In genomic region chr7:55534916-55535636, GRCh38 we compare ENCODE assay signal across 8 cellular contexts. TPM values are rescaled to one million over a fixed set of nuclear protein-coding genes. Genes with fewer than 3 reads are reported as not detected.
A peak's percentile ranks its signal among the peaks of the same experiment; 100 is the strongest.
DNase-seq lines count a peak whose midpoint lies in the region; ATAC-seq and TF ChIP-seq lines count a peak whose summit lies in the region.

No MANE protein-coding gene starts in this region.

- H3K4me3 ChIP-seq in OCI-LY7 (ENCODE audit: low read depth, low read length, poor library complexity, severe bottlenecking) (peak overlapping the region; percentile 53), thymus (ENCODE audit: low read length) (no peak overlapping the region)
- no peak overlapping the region for H3K4me3 ChIP-seq in effector memory CD4-positive, alpha-beta T cell (ENCODE audit: insufficient read depth, low read depth, low read length, poor library complexity, severe bottlenecking)

- no peaks in the 10 kb centered on the region for H3K9me3 Mint-ChIP-seq in activated T-cell treated with anti-CD3 and anti-CD28 coated beads, Interleukin-2, amount 50 U/mL, for 72 hours

- H3K36me3 ChIP-seq in OCI-LY7 (ENCODE audit: insufficient read depth, low read length) (peaks cover 14% of the 10 kb centered on the region), thymus (ENCODE audit: control insufficient read depth, insufficient read depth) (peaks cover 9% of the 10 kb centered on the region)
- H3K36me3 ChIP-seq in effector memory CD4-positive, alpha-beta T cell (ENCODE audit: control insufficient read depth, insufficient read depth, low read length): no peaks in the 10 kb centered on the region

- H3K27ac ChIP-seq in OCI-LY7 (ENCODE audit: low read depth, low read length, poor library complexity, severe bottlenecking) (peak overlapping the region; percentile 100), thymus (ENCODE audit: low read depth) (peak overlapping the region; percentile 86)
- H3K27ac ChIP-seq in effector memory CD4-positive, alpha-beta T cell (ENCODE audit: insufficient read depth, low read length, poor library complexity, severe bottlenecking): peak overlapping the region; percentile 90

- no peaks in the 10 kb centered on the region for H3K9me2 ChIP-seq in OCI-LY7 (ENCODE audit: insufficient read depth, low read length)

- peaks cover 95% of the 10 kb centered on the region for H3K4me1 ChIP-seq in OCI-LY7 (ENCODE audit: insufficient read depth, low read length, poor library complexity, severe bottlenecking)
- H3K4me1 ChIP-seq in effector memory CD4-positive, alpha-beta T cell (ENCODE audit: control insufficient read depth, insufficient read depth, low read length, poor library complexity, severe bottlenecking): peaks cover 58% of the 10 kb centered on the region
- H3K4me1 ChIP-seq in thymus (ENCODE audit: control insufficient read depth, insufficient read depth, low read length): peaks cover 77% of the 10 kb centered on the region

- no peak for ATAC-seq in activated T-cell treated with anti-CD3 and anti-CD28 coated beads, Interleukin-2, amount 50 U/mL, for 72 hours (replicated peaks in 1 of 2)

- H3K9me3 ChIP-seq in OCI-LY7 (ENCODE audit: low read length) (no peaks in the 10 kb centered on the region), thymus (ENCODE audit: control insufficient read depth) (no peaks in the 10 kb centered on the region)
- no peaks in the 10 kb centered on the region for H3K9me3 ChIP-seq in effector memory CD4-positive, alpha-beta T cell (ENCODE audit: control insufficient read depth, low read length)

- 79% methylated on average over 7 of the region's 7 CpGs for WGBS in thymus

- H3K4me1 Mint-ChIP-seq in activated T-cell treated with anti-CD3 and anti-CD28 coated beads, Interleukin-2, amount 50 U/mL, for 72 hours (ENCODE audit: low read depth): peaks cover 94% of the 10 kb centered on the region

- no TSS peak for BruUV-seq in OCI-LY7 (replicated peaks; lab: Mats Ljungman, UMichigan)

- H4K20me1 ChIP-seq in OCI-LY7 (ENCODE audit: insufficient read depth, low read length): peaks cover 4% of the 10 kb centered on the region; the same call in 1 of the 2 replicates

- peak in 1 of 2 donors; percentile 19 for DNase-seq in activated T-cell treated with anti-CD3 and anti-CD28 coated beads, Interleukin-2, amount 50 U/mL, for 72 hours
- no peak for DNase-seq in activated T-cell treated with anti-CD3 and anti-CD28 coated beads, Interleukin-2, amount 50 U/mL, for 1 hour
- DNase-seq in OCI-LY7 (ENCODE audit: low spot score) (peak; percentile 56), KG1 (lab: John Stamatoyannopoulos, UW) (no peak), SHP77 (lab: John Stamatoyannopoulos, UW) (no peak)
- DNase-seq in effector memory CD4-positive, alpha-beta T cell: no peak
- no peak for DNase-seq in stimulated activated CD4-positive, alpha-beta T cell treated with anti-CD3 and anti-CD28 coated beads, Interleukin-1b, Interleukin-23, amount 100 ng/mL, for 48 hours

- POLR2A ChIA-PET in OCI-LY7 (lab: Charles Lee): interaction anchor here (0.6 to 4.3 kb wide), 11 partner anchors 9 to 118 kb away, joined by 3 to 15 read pairs (median 4); no protein-coding TSS in a partner anchor

- H3K4me3 Mint-ChIP-seq in activated T-cell treated with anti-CD3 and anti-CD28 coated beads, Interleukin-2, amount 50 U/mL, for 72 hours: peak overlapping the region; percentile 68 to 85

- H3K27ac Mint-ChIP-seq in activated T-cell treated with anti-CD3 and anti-CD28 coated beads, Interleukin-2, amount 50 U/mL, for 72 hours: peak overlapping the region; percentile 91

- CTCF ChIA-PET in OCI-LY7 (lab: Charles Lee; ENCODE audit: unreplicated experiment): interaction anchor here (0.9 to 1.6 kb wide), 6 partner anchors 10 to 58 kb away, joined by 3 to 6 read pairs (median 4); no protein-coding TSS in a partner anchor

- H3K79me2 ChIP-seq in OCI-LY7 (ENCODE audit: insufficient read depth, low read depth, low read length): peaks cover 74% of the 10 kb centered on the region; the same call in 1 of the 2 replicates

- no peaks in the 10 kb centered on the region for H3K27me3 Mint-ChIP-seq in activated T-cell treated with anti-CD3 and anti-CD28 coated beads, Interleukin-2, amount 50 U/mL, for 72 hours (ENCODE audit: low read depth)

- H3K4me2 ChIP-seq in OCI-LY7 (ENCODE audit: low read length): peak overlapping the region; percentile 90

- TF ChIP-seq CTCF in OCI-LY7 (conservative IDR thresholded peaks at IDR 0.05; ENCODE audit: low read length): no peak

- no peaks in the 10 kb centered on the region for H3K27me3 ChIP-seq in effector memory CD4-positive, alpha-beta T cell (replicated peaks; ENCODE audit: control insufficient read depth, insufficient read depth, low read length, poor library complexity, severe bottlenecking)
- no peaks in the 10 kb centered on the region for H3K27me3 ChIP-seq in thymus (ENCODE audit: control insufficient read depth, insufficient read depth)

- peaks cover 0 to 8% of the 10 kb centered on the region in 2 donors for H3K36me3 Mint-ChIP-seq in activated T-cell treated with anti-CD3 and anti-CD28 coated beads, Interleukin-2, amount 50 U/mL, for 72 hours (ENCODE audit: insufficient read depth in 2 of 2)

- no peak overlapping the region for H2AFZ ChIP-seq in OCI-LY7 (ENCODE audit: low read length)

- intact Hi-C loops in OCI-LY7 (cut with micrococcal nuclease; ENCODE audit: unreplicated experiment): loop anchor here (1.0 to 10.0 kb wide), 6 partner anchors 14 to 517 kb away; partner anchors contain the start of genes CCT6A, LANCL2 and PSPH

RNA-seq across cellular contexts. Expression of gene VOPP1, which starts 37.2 kb away (rescaled TPM):
- 10 to 100 TPM; 90.8 to 91.1 TPM for total RNA-seq in activated T-cell treated with anti-CD3 and anti-CD28 coated beads, Interleukin-2, amount 50 U/mL, for 72 hours
- total RNA-seq in OCI-LY7 (2014; rRNA removed; shearing (Covaris generic)): 66.9 and 68.8 TPM in 2 replicates
- total RNA-seq in OCI-LY7 (2022): 72.1 and 73.9 TPM in 2 replicates
- 61.9 TPM for polyA plus RNA-seq in thymus
